In genomic region chr1:153629971-153630370, GRCh38 we compare ENCODE assay signal across 16 cellular contexts. TPM values are rescaled to one million over a fixed set of nuclear protein-coding genes. Genes with fewer than 3 reads are reported as not detected.
DNase-seq lines count a peak whose midpoint lies in the region; ATAC-seq and TF ChIP-seq lines count a peak whose summit lies in the region.
"Had no signal": no experiment of that assay in that cellular context is flagged by ENCODE, and none has a peak within 500 bp of the region (broad histone marks: within the 10 kb centered on the region; RNA-seq: fewer than 3 reads in every experiment).

No MANE protein-coding gene starts in this region.

- H3K9me3 Mint-ChIP-seq in WTC11 (no peaks in the 10 kb centered on the region; the same call in 1 of the 2 replicates), nephron progenitor cell (peaks cover 12% of the 10 kb centered on the region)

- H3K36me3 ChIP-seq in heart left ventricle (peaks cover 0 to 8% (median 0%) of the 10 kb centered on the region in 9 donors), upper lobe of left lung (peaks cover 0 to 2% (median 0%) of the 10 kb centered on the region in 4 donors)

- peaks cover 11% of the 10 kb centered on the region; the same call in 1 of the 2 replicates for H3K36me3 Mint-ChIP-seq in WTC11
- H3K36me3 Mint-ChIP-seq in nephron progenitor cell (ENCODE audit: low read depth) = peaks cover 29% of the 10 kb centered on the region

- ATAC-seq in WTC11 (no peak), heart left ventricle (peak; percentile 38 to 58 (median 52)), upper lobe of left lung (ENCODE audit: low FRiP score in 2 of 2) (no peak)

- no peaks in the 10 kb centered on the region for H3K9me3 ChIP-seq in heart left ventricle
- no peaks in the 10 kb centered on the region for H3K9me3 ChIP-seq in upper lobe of left lung

- WGBS in heart left ventricle, 4 donors = 40 to 80% (median 62%) methylated on average over 1 of the region's 1 CpG
- WGBS in upper lobe of left lung, 2 donors = 91% methylated on average over 1 of the region's 1 CpG; no CpG with 5 or more reads in 1 of the 2 donors

- CTCF ChIA-PET in WTC11 (lab: Charles Lee) = interaction anchor here (1.4 to 5.1 kb wide), 5 partner anchors 18 to 277 kb away, joined by 3 to 230 read pairs (median 98); partner anchors contain the start of genes S100A14, S100A16 and S100A6

- TF ChIP-seq EP300 in upper lobe of left lung (IDR thresholded peaks at IDR 0.05) = no peak

- H3K4me3 ChIP-seq in heart left ventricle (peak overlapping the region in 10 of 12 donors; percentile 34 to 87 (median 58)), upper lobe of left lung (no peak overlapping the region)

- peaks cover 45% of the 10 kb centered on the region for H3K4me1 Mint-ChIP-seq in WTC11
- H3K4me1 Mint-ChIP-seq in nephron progenitor cell = peaks cover 91% of the 10 kb centered on the region

- H3K27me3 ChIP-seq in heart left ventricle (no peaks in the 10 kb centered on the region), upper lobe of left lung (no peaks in the 10 kb centered on the region)

- H3K27me3 Mint-ChIP-seq in WTC11 (ENCODE audit: low read depth) (no peaks in the 10 kb centered on the region), nephron progenitor cell (ENCODE audit: low read depth, poor library complexity) (peaks cover 3% of the 10 kb centered on the region)

- TF ChIP-seq CTCF in WTC11 (IDR thresholded peaks at IDR 0.05) (no peak), heart left ventricle (IDR thresholded peaks at IDR 0.05) (no peak), nephron progenitor cell (IDR thresholded peaks at IDR 0.05) (no peak), upper lobe of left lung (IDR thresholded peaks at IDR 0.05) (no peak)

- POLR2A ChIA-PET in WTC11 (lab: Charles Lee) = no interaction called here

- H3K4me3 Mint-ChIP-seq in WTC11 = no peak overlapping the region
- H3K4me3 Mint-ChIP-seq in nephron progenitor cell = no peak overlapping the region
- H3K4me3 Mint-ChIP-seq: CD4-positive, alpha-beta memory T cell had no signal

- DNase-seq in WTC11 (ENCODE audit: low spot score) (no peak), heart left ventricle (peak in 4 of 5 donors; percentile 80 to 85 (median 80)), nephron progenitor cell (no peak), upper lobe of left lung (no peak), NCI-H226 (no peak), HK-2 (ENCODE audit: unreplicated experiment) (no peak)
- no peak for DNase-seq in activated CD8-positive, alpha-beta memory T cell treated with anti-CD3 and anti-CD28 coated beads for 24 hours
- DNase-seq: activated CD4-positive, alpha-beta T cell treated with anti-CD3 and anti-CD28 coated beads, Interleukin-2, amount 50 U/mL, for 48 hours; activated gamma-delta T cell; NCI-H510A treated with DMSO at 0.1 percent for 48 hours; stimulated activated CD4-positive, alpha-beta T cell treated with anti-CD3 and anti-CD28 coated beads, Interleukin-2, amount 100 ng/mL, for 48 hours; T-helper 9 cell had no signal

- intact Hi-C loops in heart left ventricle (cut with DNase I) = loop anchor here in 5 of 10 donors (2.0 to 5.0 kb wide), 6 partner anchors 17 to 98 kb away; partner anchors contain the start of genes ILF2 (in 4 of the 5), INTS3 (in 1 of the 5) and S100A16 (in 1 of the 5)

- H3K27ac Mint-ChIP-seq in WTC11 = peak overlapping the region; percentile 27; the same call in 1 of the 2 replicates
- peak overlapping the region; percentile 75 for H3K27ac Mint-ChIP-seq in nephron progenitor cell

- H3K4me1 ChIP-seq in heart left ventricle (peaks cover 4 to 73% (median 47%) of the 10 kb centered on the region in 12 donors), upper lobe of left lung (peaks cover 29 to 81% (median 47%) of the 10 kb centered on the region in 4 donors)

- H3K27ac ChIP-seq in heart left ventricle (peak overlapping the region; percentile 75 to 97 (median 94)), upper lobe of left lung (peak overlapping the region in 3 of 4 donors; percentile 24 to 95 (median 56))

- TF ChIP-seq POLR2A in heart left ventricle (IDR thresholded peaks at IDR 0.05) (peak in 1 of 2 donors; percentile 23), upper lobe of left lung (IDR thresholded peaks at IDR 0.05) (no peak)

TF ChIP-seq in WTC11, 78 proteins besides CTCF, POLR2A, EP300 and RAD21:
- no peak for TF ChIP-seq CREB1 (CRISPR knock-in tag; IDR thresholded peaks at IDR 0.05)
- TF ChIP-seq RELA (CRISPR knock-in tag; IDR thresholded peaks at IDR 0.05; ENCODE audit: borderline replicate concordance) = no peak
- no peak for TF ChIP-seq RORB (CRISPR knock-in tag; IDR thresholded peaks at IDR 0.05)
- no peak for TF ChIP-seq ATF1 (CRISPR knock-in tag; IDR thresholded peaks at IDR 0.05)
- no peak for TF ChIP-seq USF2 (CRISPR knock-in tag; IDR thresholded peaks at IDR 0.05)
- TF ChIP-seq SOX15 (CRISPR knock-in tag; IDR thresholded peaks at IDR 0.05) = no peak
- TF ChIP-seq, protein P1, sequence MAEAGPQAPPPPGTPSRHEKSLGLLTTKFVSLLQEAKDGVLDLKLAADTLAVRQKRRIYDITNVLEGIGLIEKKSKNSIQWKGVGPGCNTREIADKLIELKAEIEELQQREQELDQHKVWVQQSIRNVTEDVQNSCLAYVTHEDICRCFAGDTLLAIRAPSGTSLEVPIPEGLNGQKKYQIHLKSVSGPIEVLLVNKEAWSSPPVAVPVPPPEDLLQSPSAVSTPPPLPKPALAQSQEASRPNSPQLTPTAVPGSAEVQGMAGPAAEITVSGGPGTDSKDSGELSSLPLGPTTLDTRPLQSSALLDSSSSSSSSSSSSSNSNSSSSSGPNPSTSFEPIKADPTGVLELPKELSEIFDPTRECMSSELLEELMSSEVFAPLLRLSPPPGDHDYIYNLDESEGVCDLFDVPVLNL (CRISPR knock-in tag; IDR thresholded peaks at IDR 0.05; ENCODE audit: borderline replicate concordance, low read depth) = no peak
- TF ChIP-seq SP1 (CRISPR knock-in tag; conservative IDR thresholded peaks at IDR 0.05) = no peak
- no peak for TF ChIP-seq NR3C1 (CRISPR knock-in tag; conservative IDR thresholded peaks at IDR 0.05; ENCODE audit: low read depth)
- TF ChIP-seq, protein P2, sequence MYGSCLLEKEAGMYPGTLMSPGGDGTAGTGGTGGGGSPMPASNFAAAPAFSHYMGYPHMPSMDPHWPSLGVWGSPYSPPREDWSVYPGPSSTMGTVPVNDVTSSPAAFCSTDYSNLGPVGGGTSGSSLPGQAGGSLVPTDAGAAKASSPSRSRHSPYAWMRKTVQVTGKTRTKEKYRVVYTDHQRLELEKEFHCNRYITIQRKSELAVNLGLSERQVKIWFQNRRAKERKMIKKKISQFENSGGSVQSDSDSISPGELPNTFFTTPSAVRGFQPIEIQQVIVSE (CRISPR knock-in tag; IDR thresholded peaks at IDR 0.05; ENCODE audit: borderline replicate concordance) = no peak
- TF ChIP-seq PRRX2 (CRISPR knock-in tag; IDR thresholded peaks at IDR 0.05) = no peak
- TF ChIP-seq, protein P3, sequence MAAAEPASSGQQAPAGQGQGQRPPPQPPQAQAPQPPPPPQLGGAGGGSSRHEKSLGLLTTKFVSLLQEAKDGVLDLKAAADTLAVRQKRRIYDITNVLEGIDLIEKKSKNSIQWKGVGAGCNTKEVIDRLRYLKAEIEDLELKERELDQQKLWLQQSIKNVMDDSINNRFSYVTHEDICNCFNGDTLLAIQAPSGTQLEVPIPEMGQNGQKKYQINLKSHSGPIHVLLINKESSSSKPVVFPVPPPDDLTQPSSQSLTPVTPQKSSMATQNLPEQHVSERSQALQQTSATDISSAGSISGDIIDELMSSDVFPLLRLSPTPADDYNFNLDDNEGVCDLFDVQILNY (CRISPR knock-in tag; IDR thresholded peaks at IDR 0.05) = no peak

RNA-seq across cellular contexts. Expression of gene S100A1, which starts 1.7 kb away (rescaled TPM):
- total RNA-seq in WTC11 (2021) = 1.3 to 2.0 TPM (median 1.7 TPM) in 3 replicates
- 1,000 to 10,000 TPM; 1,023 to 2,291 (median 2,114) TPM for total RNA-seq in heart left ventricle
- 1,000 to 10,000 TPM in 1 of 2 donors, 100 to 1,000 TPM in 1; 752 to 3,565 TPM for polyA plus RNA-seq in heart left ventricle
- total RNA-seq in upper lobe of left lung = 1 to 10 TPM in 1 of 6 donors, not detected in 5; 1.1 TPM
- total RNA-seq: bronchial epithelial cell; CD4-positive, alpha-beta memory T cell; pulmonary artery endothelial cell had no signal
- polyA plus RNA-seq: CD4-positive, alpha-beta memory T cell had no signal

RNA-seq across cellular contexts. Expression of gene S100A13, which starts 2.7 kb away (rescaled TPM):
- total RNA-seq in WTC11 (2021) (68.4 to 84.2 TPM (median 73.9 TPM) in 3 replicates), heart left ventricle (100 to 1,000 TPM in 7 of 9 donors, 10 to 100 TPM in 2; 98.1 to 189 (median 132) TPM), upper lobe of left lung (100 to 1,000 TPM in 2 of 6 donors, 10 to 100 TPM in 4; 72.8 to 132 (median 86.3) TPM)
- 100 to 1,000 TPM; 173 to 272 TPM for polyA plus RNA-seq in heart left ventricle

RNA-seq across cellular contexts. Expression of gene CHTOP, which starts 3.9 kb away (rescaled TPM):
- total RNA-seq in WTC11 (2021) (101 to 105 TPM (median 104 TPM) in 3 replicates), heart left ventricle (10 to 100 TPM; 48.4 to 92.0 (median 67.7) TPM), upper lobe of left lung (10 to 100 TPM; 51.3 to 89.1 (median 59.2) TPM)
- polyA plus RNA-seq in heart left ventricle = 10 to 100 TPM; 72.9 to 73.4 TPM

RNA-seq across cellular contexts. Expression of gene S100A14, which starts 13.8 kb away (rescaled TPM):
- total RNA-seq in WTC11 (2021) (1.4 to 2.1 TPM (median 1.5 TPM) in 3 replicates), heart left ventricle (1 to 10 TPM in 7 of 9 donors, under 1 TPM in 1, not detected in 1; 0.79 to 6.1 (median 3.9) TPM), upper lobe of left lung (100 to 1,000 TPM in 4 of 6 donors, 10 to 100 TPM in 2; 76.5 to 239 (median 133) TPM)
- polyA plus RNA-seq in heart left ventricle = 1 to 10 TPM; 1.7 to 4.4 TPM
- total RNA-seq: CD4-positive, alpha-beta memory T cell; RPMI7951 had no signal
- polyA plus RNA-seq: CD4-positive, alpha-beta memory T cell had no signal

RNA-seq across cellular contexts. Expression of gene S100A16, which starts 17.0 kb away (rescaled TPM):
- total RNA-seq in WTC11 (2021) (14.6 to 17.6 TPM (median 16.8 TPM) in 3 replicates), heart left ventricle (10 to 100 TPM; 37.2 to 92.6 (median 45.4) TPM), upper lobe of left lung (100 to 1,000 TPM in 1 of 6 donors, 10 to 100 TPM in 5; 33.5 to 133 (median 55.7) TPM)
- 100 to 1,000 TPM in 1 of 2 donors, 10 to 100 TPM in 1; 72.6 to 233 TPM for polyA plus RNA-seq in heart left ventricle
- total RNA-seq: CD4-positive, alpha-beta memory T cell had no signal
- polyA plus RNA-seq: CD4-positive, alpha-beta memory T cell had no signal

Comparison
In these comparisons a context has a peak if more than half of its experiments do, and no peak if none do; other contexts are left out.
1. ATAC-seq: peak in heart left ventricle (4 of 4); none in WTC11 (single experiment) and upper lobe of left lung (0 of 2).
2. DNase-seq: peak in heart left ventricle (4 of 5); none in WTC11 (single experiment), nephron progenitor cell (single experiment), upper lobe of left lung (0 of 2), NCI-H226 (single experiment), HK-2 (single experiment) and activated CD8-positive, alpha-beta memory T cell treated with anti-CD3 and anti-CD28 coated beads for 24 hours (single experiment).
3. H3K4me3 ChIP-seq: peak in heart left ventricle (10 of 12); none in upper lobe of left lung (0 of 4).
4. RNA of gene S100A1, which starts 1.7 kb away (total RNA-seq): 1,023 to 2,291 TPM in heart left ventricle; 1.3 to 2.0 TPM in WTC11 and 1.1 TPM in upper lobe of left lung; every median in the first group is over 100 times any median in the second.